ENCODE assay signal across 2 cellular contexts in genomic region chr5:107469064-107469463, GRCh38.
A peak's percentile ranks its signal among the peaks of the same experiment; 100 is the strongest.
TF ChIP-seq lines count a peak whose summit lies in the region.

No MANE protein-coding gene starts in this region.

TF ChIP-seq in A549, 52 proteins besides CTCF, POLR2A, EP300 and RAD21 (continued from another document):
- TF ChIP-seq E2F6 (IDR thresholded peaks at IDR 0.05; ENCODE audit: borderline replicate concordance, low read depth) (no peak), ZFP36 (IDR thresholded peaks at IDR 0.05; ENCODE audit: borderline replicate concordance, partially characterized antibody) (no peak), EHMT2 (IDR thresholded peaks at IDR 0.05; ENCODE audit: low read depth) (no peak), CEBPB (IDR thresholded peaks at IDR 0.05) (no peak), JUNB (IDR thresholded peaks at IDR 0.05) (no peak), HMGXB4 (CRISPR knock-in tag; IDR thresholded peaks at IDR 0.05; ENCODE audit: borderline replicate concordance) (no peak), ATOH8 (CRISPR knock-in tag; IDR thresholded peaks at IDR 0.05; ENCODE audit: low read depth) (peak; percentile 60; the same call in 1 of the 2 replicates), BCL3 (IDR thresholded peaks at IDR 0.05) (no peak), PHF8 (IDR thresholded peaks at IDR 0.05; ENCODE audit: borderline replicate concordance, low read depth) (no peak), EHF (CRISPR knock-in tag; IDR thresholded peaks at IDR 0.05) (peak; percentile 89), ZNF302 (CRISPR knock-in tag; IDR thresholded peaks at IDR 0.05) (peak; percentile 66; the same call in 1 of the 2 replicates), CBX8 (IDR thresholded peaks at IDR 0.05) (no peak), HOXB5 (CRISPR knock-in tag; IDR thresholded peaks at IDR 0.05) (0 out of 2 replicates have a peak, but pooled peaks have one; percentile 59), HDAC2 (IDR thresholded peaks at IDR 0.05) (no peak), KDM1A (IDR thresholded peaks at IDR 0.05; ENCODE audit: low read depth) (no peak), FOSL2 (IDR thresholded peaks at IDR 0.05) (no peak), FOSL2 (CRISPR knock-in tag; IDR thresholded peaks at IDR 0.05) (no peak), HEYL (CRISPR knock-in tag; IDR thresholded peaks at IDR 0.05) (peak; percentile 78), SREBF2 (IDR thresholded peaks at IDR 0.05) (no peak), CHD4 (IDR thresholded peaks at IDR 0.05; ENCODE audit: borderline replicate concordance) (no peak), KDM5A (IDR thresholded peaks at IDR 0.05) (no peak), ELK1 (IDR thresholded peaks at IDR 0.05; ENCODE audit: low read depth, low read length) (no peak), FOXS1 (CRISPR knock-in tag; IDR thresholded peaks at IDR 0.05) (peak; percentile 54; the same call in 1 of the 2 replicates)

TF ChIP-seq in HCT116, 20 proteins besides CTCF, POLR2A, EP300 and RAD21 (continued from another document):
- no peak for TF ChIP-seq REST (IDR thresholded peaks at IDR 0.05; ENCODE audit: low read depth)
- no peak for TF ChIP-seq ZNF274 (IDR thresholded peaks at IDR 0.05; ENCODE audit: low read depth, low read length)
- no peak for TF ChIP-seq CEBPB (IDR thresholded peaks at IDR 0.05; ENCODE audit: low read depth)
- TF ChIP-seq FOSL1 (IDR thresholded peaks at IDR 0.05; ENCODE audit: low read depth): no peak
- no peak for TF ChIP-seq ZFX (IDR thresholded peaks at IDR 0.05)
- no peak for TF ChIP-seq EZH2 (IDR thresholded peaks at IDR 0.05)
- no peak for TF ChIP-seq ATF3 (IDR thresholded peaks at IDR 0.05)
- no peak for TF ChIP-seq EGR1 (IDR thresholded peaks at IDR 0.05; ENCODE audit: low read depth)
- TF ChIP-seq SIN3A (IDR thresholded peaks at IDR 0.05; ENCODE audit: low read depth): no peak
- TF ChIP-seq CBX3 (IDR thresholded peaks at IDR 0.05; ENCODE audit: low read depth): no peak
- TF ChIP-seq ELF1 (IDR thresholded peaks at IDR 0.05; ENCODE audit: borderline replicate concordance, low read depth): no peak
- no peak for TF ChIP-seq EZH2phosphoT487 (IDR thresholded peaks at IDR 0.05; ENCODE audit: borderline replicate concordance)
- TF ChIP-seq JUND (IDR thresholded peaks at IDR 0.05): no peak
- no peak for TF ChIP-seq YY1 (IDR thresholded peaks at IDR 0.05; ENCODE audit: extremely low read depth, insufficient replicate concordance, low read depth, low read length)
- TF ChIP-seq POLR2AphosphoS5 (IDR thresholded peaks at IDR 0.05; ENCODE audit: low read depth, low read length): no peak
